Comparison of ENCODE assay signal across 26 cellular contexts in genomic region chr1:56436338-56436695, GRCh38.
DNase-seq lines count a peak whose midpoint lies in the region; ATAC-seq and TF ChIP-seq lines count a peak whose summit lies in the region.
"Had no signal": no experiment of that assay in that cellular context is flagged by ENCODE, and none has a peak within 500 bp of the region (broad histone marks: within the 10 kb centered on the region; RNA-seq: fewer than 3 reads in every experiment).

No MANE protein-coding gene starts in this region.

- H3K36me3 ChIP-seq in left ventricle myocardium inferior, result no peaks in the 10 kb centered on the region
- no peaks in the 10 kb centered on the region for H3K36me3 ChIP-seq in CD8-positive, alpha-beta T cell (ENCODE audit: insufficient read depth, low read length)
- H3K36me3 ChIP-seq in H7 (replicated peaks; ENCODE audit: control insufficient read depth, insufficient read depth, low read length), result no peaks in the 10 kb centered on the region
- no peaks in the 10 kb centered on the region for H3K36me3 ChIP-seq in naive thymus-derived CD4-positive, alpha-beta T cell (ENCODE audit: control insufficient read depth in 2 of 3, insufficient read depth in 3 of 3, low read length in 3 of 3)
- H3K36me3 ChIP-seq: ascending aorta, SJSA1, stomach, upper lobe of right lung had no signal

- peak overlapping the region; percentile 86 for H3K27ac ChIP-seq in left ventricle myocardium inferior (replicated peaks)
- H3K27ac ChIP-seq in CD8-positive, alpha-beta T cell (ENCODE audit: low read depth, low read length), result no peak overlapping the region
- no peak overlapping the region for H3K27ac ChIP-seq in naive thymus-derived CD4-positive, alpha-beta T cell (ENCODE audit: low read depth, low read length)
- H3K27ac ChIP-seq: ascending aorta, epithelial cell of prostate, SJSA1, stomach, upper lobe of right lung had no signal

- no peak for ATAC-seq in Right ventricle myocardium superior (ENCODE audit: poor library complexity)
- ATAC-seq in CD8-positive, alpha-beta T cell, result no peak
- no peak for ATAC-seq in naive thymus-derived CD4-positive, alpha-beta T cell
- ATAC-seq: T-cell, upper lobe of right lung had no signal

- H3K4me1 ChIP-seq in left ventricle myocardium inferior, result peaks cover 78% of the 10 kb centered on the region
- no peaks in the 10 kb centered on the region for H3K4me1 ChIP-seq in CD8-positive, alpha-beta T cell (ENCODE audit: insufficient read depth, low read length)
- H3K4me1 ChIP-seq in naive thymus-derived CD4-positive, alpha-beta T cell (ENCODE audit: control insufficient read depth in 2 of 2, insufficient read depth in 2 of 2, low read length in 2 of 2), result no peaks in the 10 kb centered on the region
- H3K4me1 ChIP-seq: upper lobe of right lung had no signal

- no peaks in the 10 kb centered on the region for H3K27me3 ChIP-seq in left ventricle myocardium inferior (ENCODE audit: low read depth)
- no peaks in the 10 kb centered on the region for H3K27me3 ChIP-seq in CD8-positive, alpha-beta T cell (ENCODE audit: insufficient read depth, low read length)
- H3K27me3 ChIP-seq in H7 (ENCODE audit: control insufficient read depth, insufficient read depth, low read length), result peaks cover 15% of the 10 kb centered on the region
- no peaks in the 10 kb centered on the region for H3K27me3 ChIP-seq in naive thymus-derived CD4-positive, alpha-beta T cell (ENCODE audit: control insufficient read depth in 2 of 2, insufficient read depth in 2 of 2, low read length in 2 of 2)
- H3K27me3 ChIP-seq: ascending aorta, SJSA1, stomach, upper lobe of right lung had no signal

- H3K4me3 ChIP-seq in left ventricle myocardium inferior (no peak overlapping the region), H7 (ENCODE audit: insufficient read depth, low read depth, low read length) (no peak overlapping the region)
- H3K4me3 ChIP-seq in CD8-positive, alpha-beta T cell (ENCODE audit: low read depth, low read length), result no peak overlapping the region
- no peak overlapping the region for H3K4me3 ChIP-seq in naive thymus-derived CD4-positive, alpha-beta T cell (ENCODE audit: low read length)
- H3K4me3 ChIP-seq: ascending aorta, SJSA1, stomach, upper lobe of right lung had no signal

- no peaks in the 10 kb centered on the region for H3K9me3 ChIP-seq in left ventricle myocardium inferior (replicated peaks)
- no peaks in the 10 kb centered on the region for H3K9me3 ChIP-seq in CD8-positive, alpha-beta T cell (ENCODE audit: low read length)
- H3K9me3 ChIP-seq in naive thymus-derived CD4-positive, alpha-beta T cell (ENCODE audit: control insufficient read depth in 2 of 3, low read length in 3 of 3), result no peaks in the 10 kb centered on the region
- H3K9me3 ChIP-seq: ascending aorta, SJSA1, stomach, upper lobe of right lung had no signal

- CTCF ChIA-PET in CD8-positive, alpha-beta T cell (lab: Charles Lee), result no interaction called here
- CTCF ChIA-PET in naive thymus-derived CD4-positive, alpha-beta T cell (lab: Charles Lee), result interaction anchor here (0.7 kb wide), 1 partner anchor 34 kb away, joined by 4 read pairs; no protein-coding TSS in a partner anchor

- no peaks in the 10 kb centered on the region for H3K27me3 Mint-ChIP-seq in glutamatergic neuron (ENCODE audit: unreplicated experiment)
- no peaks in the 10 kb centered on the region for H3K27me3 Mint-ChIP-seq in nephron (ENCODE audit: low read depth)
- peaks cover 7% of the 10 kb centered on the region for H3K27me3 Mint-ChIP-seq in type B pancreatic cell
- H3K27me3 Mint-ChIP-seq in CD8-positive, alpha-beta T cell (ENCODE audit: low read depth), result no peaks in the 10 kb centered on the region
- peaks cover 0 to 12% (median 0%) of the 10 kb centered on the region in 5 donors for H3K27me3 Mint-ChIP-seq in naive thymus-derived CD4-positive, alpha-beta T cell
- H3K27me3 Mint-ChIP-seq: IgD-negative memory B cell, T-cell had no signal

- intact Hi-C loops in left ventricle myocardium inferior (cut with micrococcal nuclease), result no loop called here
- intact Hi-C loops in Right ventricle myocardium superior (cut with DNase I), result no loop called here
- intact Hi-C loops in CD8-positive, alpha-beta T cell (cut with DNase I, micrococcal nuclease), result no loop called here
- intact Hi-C loops in naive thymus-derived CD4-positive, alpha-beta T cell (cut with micrococcal nuclease), result no loop called here

- DNase-seq in left ventricle myocardium inferior (no peak), Right ventricle myocardium superior (no peak), glutamatergic neuron (no peak), type B pancreatic cell (ENCODE audit: extremely low spot score, unreplicated experiment) (no peak), H7 (no peak)
- no peak for DNase-seq in CD8-positive, alpha-beta T cell
- no peak for DNase-seq in naive thymus-derived CD4-positive, alpha-beta T cell
- DNase-seq: activated CD4-positive, alpha-beta T cell treated with anti-CD3 and anti-CD28 coated beads, Interleukin-2, amount 50 U/mL, for 48 hours; activated CD8-positive, alpha-beta memory T cell treated with anti-CD3 and anti-CD28 coated beads, Interleukin-2, amount 50 U/mL, for 48 hours; AML-193; CD8-positive, alpha-beta memory T cell; central memory CD4-positive, alpha-beta T cell; DMS153; NCI-H1417; NCI-H2081 treated with DMSO at 0.1 percent for 48 hours; NCI-H510A treated with DMSO at 0.1 percent for 48 hours; stomach; T-cell; upper lobe of right lung had no signal

- peak overlapping the region; percentile 83 for H3K27ac Mint-ChIP-seq in glutamatergic neuron (ENCODE audit: unreplicated experiment)
- H3K27ac Mint-ChIP-seq in nephron, result peak overlapping the region; percentile 69 to 92 (median 84)
- peak overlapping the region; percentile 86 for H3K27ac Mint-ChIP-seq in type B pancreatic cell
- H3K27ac Mint-ChIP-seq in CD8-positive, alpha-beta T cell, result no peak overlapping the region
- no peak overlapping the region for H3K27ac Mint-ChIP-seq in naive thymus-derived CD4-positive, alpha-beta T cell
- H3K27ac Mint-ChIP-seq: activated naive CD8-positive, alpha-beta T cell; activated T-helper 2 cell treated with anti-CD3 and anti-CD28 coated beads, Interferon-gamma antibody, Interleukin-2, Interleukin-4, amounts not matched to agents 10 μg/mL and 5 μg/mL and 100 μg/mL, durations not matched to agents 14 hours and 24 hours and 36 hours; CD8-positive, alpha-beta memory T cell; T-cell had no signal

- TF ChIP-seq CTCF in left ventricle myocardium inferior (IDR thresholded peaks at IDR 0.05; ENCODE audit: borderline replicate concordance) (no peak), glutamatergic neuron (IDR thresholded peaks at IDR 0.05; ENCODE audit: partially characterized antibody, unreplicated experiment) (no peak), nephron (IDR thresholded peaks at IDR 0.05; ENCODE audit: unreplicated experiment in 3 of 3) (no peak), type B pancreatic cell (conservative IDR thresholded peaks at IDR 0.05) (no peak)
- TF ChIP-seq CTCF in CD8-positive, alpha-beta T cell (IDR thresholded peaks at IDR 0.05), result no peak

- H3K4me3 Mint-ChIP-seq in glutamatergic neuron (ENCODE audit: unreplicated experiment) (no peak overlapping the region), nephron (peak overlapping the region in 1 of 3 experiments; percentile 11), type B pancreatic cell (peak overlapping the region; percentile 83)
- no peak overlapping the region for H3K4me3 Mint-ChIP-seq in CD8-positive, alpha-beta T cell
- no peak overlapping the region for H3K4me3 Mint-ChIP-seq in naive thymus-derived CD4-positive, alpha-beta T cell
- H3K4me3 Mint-ChIP-seq: activated naive CD8-positive, alpha-beta T cell; CD8-positive, alpha-beta memory T cell; T-cell had no signal

- H3K9me3 Mint-ChIP-seq in glutamatergic neuron (ENCODE audit: unreplicated experiment) (peaks cover 3% of the 10 kb centered on the region), nephron (no peaks in the 10 kb centered on the region), type B pancreatic cell (peaks cover 5% of the 10 kb centered on the region)
- no peaks in the 10 kb centered on the region for H3K9me3 Mint-ChIP-seq in CD8-positive, alpha-beta T cell
- H3K9me3 Mint-ChIP-seq in naive thymus-derived CD4-positive, alpha-beta T cell, result peaks cover 0 to 3% (median 0%) of the 10 kb centered on the region in 11 donors
- H3K9me3 Mint-ChIP-seq: activated T-helper 2 cell treated with anti-CD3 and anti-CD28 coated beads, Interferon-gamma antibody, Interleukin-2, Interleukin-4, amounts not matched to agents 10 μg/mL and 5 μg/mL and 100 μg/mL, durations not matched to agents 14 hours and 24 hours and 36 hours; IgD-negative memory B cell; T-cell had no signal

- POLR2A ChIA-PET in CD8-positive, alpha-beta T cell (lab: Charles Lee), result no interaction called here
- POLR2A ChIA-PET in naive thymus-derived CD4-positive, alpha-beta T cell (lab: Charles Lee), result interaction anchor here (0.6 kb wide), 1 partner anchor 1040 kb away, joined by 3 read pairs; no protein-coding TSS in a partner anchor

- H3K36me3 Mint-ChIP-seq in glutamatergic neuron (ENCODE audit: unreplicated experiment) (no peaks in the 10 kb centered on the region), nephron (ENCODE audit: low read depth) (no peaks in the 10 kb centered on the region), type B pancreatic cell (no peaks in the 10 kb centered on the region)
- H3K36me3 Mint-ChIP-seq in CD8-positive, alpha-beta T cell, result no peaks in the 10 kb centered on the region
- no peaks in the 10 kb centered on the region for H3K36me3 Mint-ChIP-seq in naive thymus-derived CD4-positive, alpha-beta T cell
- H3K36me3 Mint-ChIP-seq: activated naive CD8-positive, alpha-beta T cell; CD8-positive, alpha-beta memory T cell; T-cell had no signal

- H3K4me1 Mint-ChIP-seq in glutamatergic neuron (ENCODE audit: low read depth, unreplicated experiment) (peaks cover 25% of the 10 kb centered on the region), nephron (peaks cover 69% of the 10 kb centered on the region), type B pancreatic cell (ENCODE audit: unreplicated experiment) (peaks cover 78% of the 10 kb centered on the region)
- H3K4me1 Mint-ChIP-seq in CD8-positive, alpha-beta T cell (ENCODE audit: low read depth), result no peaks in the 10 kb centered on the region
- peaks cover 0 to 3% (median 0%) of the 10 kb centered on the region in 7 donors for H3K4me1 Mint-ChIP-seq in naive thymus-derived CD4-positive, alpha-beta T cell
- H3K4me1 Mint-ChIP-seq: CD8-positive, alpha-beta memory T cell had no signal

Comparison
In these comparisons a context has a peak if more than half of its experiments do, and no peak if none do; other contexts are left out.
1. H3K27ac Mint-ChIP-seq: peak in glutamatergic neuron (single experiment), nephron (3 of 3) and type B pancreatic cell (single experiment); none in CD8-positive, alpha-beta T cell (single experiment) and naive thymus-derived CD4-positive, alpha-beta T cell (0 of 9).